23 cellular contexts compared by ENCODE assay signal in genomic region chr21:37200641-37201480, GRCh38.
DNase-seq lines count a peak whose midpoint lies in the region; ATAC-seq and TF ChIP-seq lines count a peak whose summit lies in the region.
"Had no signal": no experiment of that assay in that cellular context is flagged by ENCODE, and none has a peak within 500 bp of the region (broad histone marks: within the 10 kb centered on the region; RNA-seq: fewer than 3 reads in every experiment).

No MANE protein-coding gene starts in this region.

- peaks cover 45% of the 10 kb centered on the region for H3K36me3 ChIP-seq in PC-3 (ENCODE audit: low read depth, low read length)
- H3K36me3 ChIP-seq in gastrocnemius medialis: peaks cover 0 to 28% of the 10 kb centered on the region in 2 donors
- peaks cover 45% of the 10 kb centered on the region for H3K36me3 ChIP-seq in right atrium auricular region

- H3K27ac Mint-ChIP-seq in activated CD4-positive, alpha-beta memory T cell treated with anti-CD3 and anti-CD28 coated beads, Interleukin-2, amount 10 ng/mL, durations not matched to agents 7 days and 5 days: no peak overlapping the region
- H3K27ac Mint-ChIP-seq: GM23338 had no signal

- H3K27me3 ChIP-seq in AG04450 (ENCODE audit: control insufficient read depth, insufficient read depth, low read length) (no peaks in the 10 kb centered on the region), PC-3 (ENCODE audit: low read length) (no peaks in the 10 kb centered on the region), gastrocnemius medialis (no peaks in the 10 kb centered on the region), right atrium auricular region (no peaks in the 10 kb centered on the region)
- H3K27me3 ChIP-seq: BLaER1 had no signal

- POLR2A ChIA-PET in AG04450 (lab: Yijun Ruan, JAX) (no interaction called here), PC-3 (lab: Charles Lee; ENCODE audit: unreplicated experiment) (no interaction called here)
- POLR2A ChIA-PET in activated CD4-positive, alpha-beta memory T cell treated with anti-CD3 and anti-CD28 coated beads, Interleukin-2, amount 10 ng/mL, durations not matched to agents 7 days and 5 days (lab: Charles Lee): no interaction called here

- intact Hi-C loops in PC-3 (cut with micrococcal nuclease) (no loop called here), gastrocnemius medialis (cut with DNase I; ENCODE audit: low total_unique reads) (no loop called here)

- H3K4me3 Mint-ChIP-seq in activated CD4-positive, alpha-beta memory T cell treated with anti-CD3 and anti-CD28 coated beads, Interleukin-2, amount 10 ng/mL, durations not matched to agents 7 days and 5 days: no peak overlapping the region
- H3K4me3 Mint-ChIP-seq: CD4-positive, alpha-beta memory T cell; GM23338 had no signal

- no peaks in the 10 kb centered on the region for H3K4me1 Mint-ChIP-seq in activated CD4-positive, alpha-beta memory T cell treated with anti-CD3 and anti-CD28 coated beads, Interleukin-2, amount 10 ng/mL, durations not matched to agents 7 days and 5 days
- H3K4me1 Mint-ChIP-seq: CD4-positive, alpha-beta memory T cell had no signal

- H3K9me2 ChIP-seq in PC-3 (replicated peaks; ENCODE audit: low read length): no peaks in the 10 kb centered on the region

- H3K4me1 ChIP-seq in PC-3 (ENCODE audit: insufficient read depth, low read length): peaks cover 28% of the 10 kb centered on the region
- H3K4me1 ChIP-seq in gastrocnemius medialis: peaks cover 21 to 23% of the 10 kb centered on the region in 2 donors
- no peaks in the 10 kb centered on the region for H3K4me1 ChIP-seq in right atrium auricular region
- H3K4me1 ChIP-seq: BLaER1, Caco-2 had no signal

- no TSS peak for BruUV-seq in PC-3 (replicated peaks; lab: Mats Ljungman, UMichigan)

- H3K36me3 Mint-ChIP-seq in activated CD4-positive, alpha-beta memory T cell treated with anti-CD3 and anti-CD28 coated beads, Interleukin-2, amount 10 ng/mL, durations not matched to agents 7 days and 5 days (ENCODE audit: low read depth): peaks cover 24% of the 10 kb centered on the region

- no peaks in the 10 kb centered on the region for H3K9me3 ChIP-seq in AG04450 (ENCODE audit: control insufficient read depth, insufficient read depth, low read length)
- no peaks in the 10 kb centered on the region for H3K9me3 ChIP-seq in PC-3 (ENCODE audit: low read length)
- no peaks in the 10 kb centered on the region for H3K9me3 ChIP-seq in gastrocnemius medialis
- no peaks in the 10 kb centered on the region for H3K9me3 ChIP-seq in right atrium auricular region
- H3K9me3 ChIP-seq: BLaER1, Caco-2, HAP-1 had no signal

- TF ChIP-seq CTCF in AG04450 (IDR thresholded peaks at IDR 0.05; ENCODE audit: low read depth, low read length): no peak
- no peak for TF ChIP-seq CTCF in PC-3 (conservative IDR thresholded peaks at IDR 0.05; ENCODE audit: low read depth, low read length)
- TF ChIP-seq CTCF in gastrocnemius medialis (IDR thresholded peaks at IDR 0.05 in 4 of 5, conservative IDR thresholded peaks at IDR 0.05 in 1 of 5): no peak
- no peak for TF ChIP-seq CTCF in right atrium auricular region (IDR thresholded peaks at IDR 0.05)

- no peak for DNase-seq in AG04450 (ENCODE audit: low read depth, low spot score)
- DNase-seq in PC-3: no peak
- peak; percentile 53 for DNase-seq in myocyte (ENCODE audit: low read depth)
- peak in 1 of 2 donors; percentile 64 for DNase-seq in gastrocnemius medialis
- no peak for DNase-seq in NCI-H748 treated with DMSO at 0.1 percent for 48 hours (lab: John Stamatoyannopoulos, UW)
- no peak for DNase-seq in right atrium auricular region (ENCODE audit: low spot score)
- no peak for DNase-seq in activated gamma-delta T cell (lab: John Stamatoyannopoulos, UW)
- no peak for DNase-seq in activated CD4-positive, alpha-beta memory T cell treated with anti-CD3 and anti-CD28 coated beads, Interleukin-2, amount 10 ng/mL, durations not matched to agents 7 days and 5 days
- DNase-seq: Caco-2; CD4-positive, alpha-beta memory T cell; DND-41; KG1; NCI-H1092; NCI-H146; NCI-H2029; NCI-H345; NCI-H524 treated with DMSO at 0.1 percent for 48 hours; OCI-M1; Right ventricle myocardium superior had no signal

- no peak for TF ChIP-seq POLR2A in gastrocnemius medialis (IDR thresholded peaks at IDR 0.05)

- H3K79me2 ChIP-seq in PC-3 (ENCODE audit: low read length): no peaks in the 10 kb centered on the region

- H3K27ac ChIP-seq in AG04450 (ENCODE audit: low read depth, low read length) (peak overlapping the region; percentile 11), PC-3 (ENCODE audit: low read length) (peak overlapping the region; percentile 85; the same call in 1 of the 2 replicates), gastrocnemius medialis (peak overlapping the region; percentile 24 to 74 (median 64)), right atrium auricular region (no peak overlapping the region)
- H3K27ac ChIP-seq: BLaER1 had no signal

- no peaks in the 10 kb centered on the region for H3F3A ChIP-seq in PC-3 (ENCODE audit: low read length, unreplicated experiment)

- H2AFZ ChIP-seq in PC-3 (ENCODE audit: low read length): no peak overlapping the region
- H2AFZ ChIP-seq: GM23338 had no signal

- H3K9ac ChIP-seq in PC-3 (ENCODE audit: low read length): no peak overlapping the region
- H3K9ac ChIP-seq: BLaER1 had no signal

- H3K4me2 ChIP-seq in PC-3 (ENCODE audit: low read length): no peak overlapping the region
- H3K4me2 ChIP-seq: BLaER1, GM23338 had no signal

- H3K27me3 Mint-ChIP-seq in activated CD4-positive, alpha-beta memory T cell treated with anti-CD3 and anti-CD28 coated beads, Interleukin-2, amount 10 ng/mL, durations not matched to agents 7 days and 5 days: no peaks in the 10 kb centered on the region
- H3K27me3 Mint-ChIP-seq: CD4-positive, alpha-beta memory T cell had no signal

- CTCF ChIA-PET in AG04450 (lab: Charles Lee): no interaction called here
- CTCF ChIA-PET in PC-3 (lab: Charles Lee): no interaction called here
- CTCF ChIA-PET in activated CD4-positive, alpha-beta memory T cell treated with anti-CD3 and anti-CD28 coated beads, Interleukin-2, amount 10 ng/mL, durations not matched to agents 7 days and 5 days (lab: Charles Lee): no interaction called here

- ATAC-seq in PC-3 (no peak), gastrocnemius medialis (peak; percentile 68 to 78)
- ATAC-seq: GM12878, GM23338 had no signal

- no peaks in the 10 kb centered on the region for H3K9me3 Mint-ChIP-seq in activated CD4-positive, alpha-beta memory T cell treated with anti-CD3 and anti-CD28 coated beads, Interleukin-2, amount 10 ng/mL, durations not matched to agents 7 days and 5 days
- H3K9me3 Mint-ChIP-seq: GM23338 had no signal

- no peak overlapping the region for H3K4me3 ChIP-seq in AG04450 (ENCODE audit: low read depth, low read length)
- no peak overlapping the region for H3K4me3 ChIP-seq in PC-3 (ENCODE audit: low read length)
- H3K4me3 ChIP-seq in gastrocnemius medialis: no peak overlapping the region
- no peak overlapping the region for H3K4me3 ChIP-seq in right atrium auricular region
- H3K4me3 ChIP-seq: BLaER1, GM12878, GM23338, HAP-1 had no signal

- in situ Hi-C loops in gastrocnemius medialis (cut with MboI; ENCODE audit: low sequenced_read_pairs in 4 of 4): no loop called here

- no peaks in the 10 kb centered on the region for H4K20me1 ChIP-seq in PC-3 (ENCODE audit: low read length)
- H4K20me1 ChIP-seq: BLaER1 had no signal

Comparison
In these comparisons a context has a peak if more than half of its experiments do, and no peak if none do; other contexts are left out.
1. H3K27ac ChIP-seq: peak in AG04450 (single experiment), PC-3 (single experiment) and gastrocnemius medialis (4 of 4); none in right atrium auricular region (0 of 2).